In the genomic region with DNA sequence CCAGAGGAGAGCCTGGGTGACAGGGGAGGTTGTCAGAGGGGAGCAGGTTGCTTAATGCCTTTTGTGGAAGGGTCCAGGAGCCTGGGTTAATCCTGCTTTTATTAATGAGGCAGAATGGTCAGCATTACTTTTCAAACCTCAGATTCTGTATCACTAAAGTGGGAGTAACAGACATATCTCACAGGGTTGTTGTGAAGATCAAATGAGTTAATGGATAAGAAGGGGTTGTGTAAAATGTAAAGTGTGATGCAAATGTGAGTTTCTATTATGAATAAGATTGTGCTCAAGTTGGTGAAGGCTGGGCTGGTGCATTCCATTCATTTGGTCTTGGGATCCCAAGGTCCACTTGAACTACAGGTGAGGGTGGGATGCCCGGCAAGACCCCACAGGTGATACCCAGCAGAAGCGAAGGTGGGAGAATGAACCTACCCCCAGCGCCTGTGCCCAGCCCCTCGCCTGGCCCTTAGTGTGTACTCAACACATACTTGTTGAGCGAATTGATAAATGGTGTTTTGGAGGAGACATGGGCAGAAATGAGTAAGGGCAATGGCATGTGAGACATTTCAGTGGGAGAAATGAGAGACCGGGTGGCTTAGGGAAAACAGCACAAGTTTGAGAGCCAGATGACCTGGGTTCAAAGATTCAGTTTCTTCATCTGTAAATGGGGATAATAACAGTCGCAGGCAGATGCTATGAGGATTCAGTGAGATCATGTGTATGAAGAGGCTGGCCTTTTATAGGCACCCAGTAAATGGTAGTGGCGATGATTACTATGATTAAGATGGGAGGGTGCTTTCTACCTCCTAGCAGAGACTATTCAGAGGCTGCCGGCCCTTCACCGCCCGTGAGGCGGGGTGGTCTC, we compare ENCODE assay signal across 14 cellular contexts. TPM values are rescaled to one million over a fixed set of nuclear protein-coding genes. Genes with fewer than 3 reads are reported as not detected.
DNase-seq lines count a peak whose midpoint lies in the region; FAIRE-seq and TF ChIP-seq lines count a peak whose summit lies in the region.
"Had no signal": no experiment of that assay in that cellular context is flagged by ENCODE, and none has a peak within 500 bp of the region (broad histone marks: within the 10 kb centered on the region; RNA-seq: fewer than 3 reads in every experiment).

No MANE protein-coding gene starts in this region.

- no peak overlapping the region for H3K27ac ChIP-seq in SJSA1
- H3K27ac ChIP-seq: 22Rv1, heart left ventricle, left ventricle myocardium inferior, testis had no signal

- intact Hi-C loops in posterior vena cava (cut with DNase I): no loop called here

- peak; percentile 27 for DNase-seq in DMS53 (lab: John Stamatoyannopoulos, UW)
- no peak for DNase-seq in DMS53 treated with DMSO at 0.1 percent for 48 hours (lab: John Stamatoyannopoulos, UW; ENCODE audit: unreplicated experiment)
- peak; percentile 56 to 65 for DNase-seq in SJSA1 (ENCODE audit: low read depth in 1 of 2, low spot score in 2 of 2)
- DNase-seq in fibroblast of the aortic adventitia (ENCODE audit: low read depth): peak; percentile 63
- peak; percentile 78 for DNase-seq in urothelium cell line (ENCODE audit: low spot score)
- no peak for DNase-seq in KBM-7
- DNase-seq in posterior vena cava (ENCODE audit: low spot score): no peak
- DNase-seq in NCI-H82 treated with DMSO at 0.1 percent for 48 hours (lab: John Stamatoyannopoulos, UW; ENCODE audit: unreplicated experiment): no peak
- DNase-seq: activated naive CD8-positive, alpha-beta T cell treated with anti-CD3 and anti-CD28 coated beads for 36 hours; heart left ventricle; left ventricle myocardium inferior; NCI-H510A treated with DMSO at 0.1 percent for 48 hours; testis had no signal

- peaks cover 35% of the 10 kb centered on the region for H3K4me1 ChIP-seq in SJSA1 (replicated peaks)
- H3K4me1 ChIP-seq: testis had no signal

- no peaks in the 10 kb centered on the region for H3K9me3 ChIP-seq in SJSA1 (replicated peaks)
- H3K9me3 ChIP-seq: heart left ventricle, left ventricle myocardium inferior, testis had no signal

- no peak for FAIRE-seq in urothelium cell line (lab: Jason Lieb, UNC)

- no peaks in the 10 kb centered on the region for H3K27me3 ChIP-seq in SJSA1 (replicated peaks)
- H3K27me3 ChIP-seq: heart left ventricle, testis had no signal

- no peak for TF ChIP-seq CTCF in fibroblast of the aortic adventitia (IDR thresholded peaks at IDR 0.05; ENCODE audit: insufficient read depth, low read length)

- H3K4me3 ChIP-seq in SJSA1: no peak overlapping the region
- no peak overlapping the region for H3K4me3 ChIP-seq in fibroblast of the aortic adventitia (ENCODE audit: low read depth, low read length)
- H3K4me3 ChIP-seq: heart left ventricle, left ventricle myocardium inferior, testis had no signal

- H3K36me3 ChIP-seq in SJSA1: no peaks in the 10 kb centered on the region
- H3K36me3 ChIP-seq: heart left ventricle, left ventricle myocardium inferior had no signal

- in situ Hi-C loops in KBM-7 (cut with MboI; ENCODE audit: low pct_unique_long_range_greater_than_20kb, low sequenced_read_pairs): no loop called here

RNA-seq across cellular contexts. Expression of a gene that starts 6.2 kb away (rescaled TPM):
- total RNA-seq in SJSA1 (2014; rRNA removed; shearing (Covaris generic)): not detected in 2 replicates
- not detected in 2 replicates for total RNA-seq in fibroblast of the aortic adventitia (ENCODE audit: low replicate concordance)
- not detected for total RNA-seq in posterior vena cava
- total RNA-seq: activated naive CD8-positive, alpha-beta T cell treated with anti-CD3 and anti-CD28 coated beads for 36 hours had no signal

Comparison
In these comparisons a context has a peak if more than half of its experiments do, and no peak if none do; other contexts are left out.
1. DNase-seq: peak in DMS53 (single experiment), SJSA1 (2 of 2), fibroblast of the aortic adventitia (single experiment) and urothelium cell line (single experiment); none in DMS53 treated with DMSO at 0.1 percent for 48 hours (single experiment), KBM-7 (single experiment), posterior vena cava (single experiment) and NCI-H82 treated with DMSO at 0.1 percent for 48 hours (single experiment).